In the genomic region with DNA sequence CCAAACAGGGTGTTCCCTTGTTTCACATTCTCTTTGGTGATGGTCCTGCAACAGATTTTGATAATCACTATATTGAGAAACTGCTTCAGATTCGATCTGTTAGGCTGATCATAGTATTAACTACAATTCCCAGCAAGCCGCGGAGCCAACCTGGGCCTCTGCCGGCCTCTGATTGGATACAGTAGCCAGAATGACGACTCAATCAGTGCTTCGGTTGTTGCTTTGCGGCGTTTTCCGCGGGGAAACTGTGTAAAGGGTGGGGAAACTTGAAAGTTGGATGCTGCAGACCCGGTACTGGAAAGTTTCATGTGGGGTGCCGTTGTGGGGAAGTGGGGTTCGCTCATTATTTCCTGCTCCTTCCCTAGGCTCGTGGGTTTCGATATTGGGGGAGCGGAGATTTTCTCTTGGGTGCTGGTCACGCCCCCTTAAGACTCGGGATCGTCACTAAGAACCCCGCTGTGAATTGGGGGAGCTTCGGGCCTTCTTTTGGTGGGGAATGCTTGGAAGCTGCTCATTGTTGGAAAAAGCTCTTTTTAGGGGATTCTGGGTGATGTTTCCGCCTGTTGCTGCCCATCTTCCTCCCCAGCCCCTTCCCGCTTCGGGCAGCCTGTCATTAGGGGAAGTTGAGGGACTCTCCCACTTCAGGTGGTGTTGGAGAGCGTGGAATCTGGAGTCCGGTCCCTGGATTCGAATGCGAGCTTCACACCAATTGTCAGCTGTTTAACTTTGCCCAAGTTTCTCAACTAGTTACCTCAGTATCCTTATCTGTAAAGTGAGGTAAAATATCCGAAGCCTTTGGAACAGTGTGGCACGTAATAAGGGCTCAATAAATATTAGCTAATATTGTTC, we compare ENCODE assay signal across 1 cellular context.
TF ChIP-seq lines count a peak whose summit lies in the region.

Gene RAD51B (plus strand): TSS at position 217 of the 849 bp plus-strand sequence.

TF ChIP-seq in K562, 482 proteins besides CTCF, POLR2A, EP300 and RAD21 (continued from another document):
- TF ChIP-seq CHD7 (IDR thresholded peaks at IDR 0.05; ENCODE audit: low read depth, low read length) (no peak), FOXK1 (CRISPR knock-in tag; IDR thresholded peaks at IDR 0.05; ENCODE audit: borderline replicate concordance) (no peak), RB1 (IDR thresholded peaks at IDR 0.05; ENCODE audit: low read depth) (peak; percentile 25; the same call in 1 of the 2 replicates), ZNF324 (CRISPR knock-in tag; IDR thresholded peaks at IDR 0.05) (no peak), RBBP5 (IDR thresholded peaks at IDR 0.05; ENCODE audit: borderline replicate concordance, insufficient read depth, low read length, poor library complexity, severe bottlenecking) (peak; percentile 72), GMEB1 (CRISPR knock-in tag; IDR thresholded peaks at IDR 0.05) (no peak), SRF (CRISPR knock-in tag; IDR thresholded peaks at IDR 0.05) (no peak), DACH1 (IDR thresholded peaks at IDR 0.05; ENCODE audit: partially characterized antibody) (no peak), HNRNPH1 (optimal IDR thresholded peaks at IDR 0.05; ENCODE audit: low read depth, low read length) (no peak), KAT2B (IDR thresholded peaks at IDR 0.05; ENCODE audit: low read depth, low read length) (no peak), CXXC5 (CRISPR knock-in tag; IDR thresholded peaks at IDR 0.05) (peak; percentile 73), ELF2 (CRISPR knock-in tag; IDR thresholded peaks at IDR 0.05) (no peak), ZNF583 (CRISPR knock-in tag; IDR thresholded peaks at IDR 0.05) (no peak), RFX7 (CRISPR knock-in tag; IDR thresholded peaks at IDR 0.05) (no peak), TCF15 (CRISPR knock-in tag; IDR thresholded peaks at IDR 0.05) (no peak), ZNF79 (CRISPR knock-in tag; IDR thresholded peaks at IDR 0.05; ENCODE audit: low read depth) (no peak), GABPB1 (CRISPR knock-in tag; IDR thresholded peaks at IDR 0.05) (0 out of 2 replicates have a peak, but pooled peaks have one; percentile 31), TRIM24 (IDR thresholded peaks at IDR 0.05) (no peak), ETS2 (tag; IDR thresholded peaks at IDR 0.05; ENCODE audit: borderline replicate concordance, poor library complexity, severe bottlenecking) (no peak), ZNF75A (CRISPR knock-in tag; IDR thresholded peaks at IDR 0.05) (no peak), MLX (CRISPR knock-in tag; conservative IDR thresholded peaks at IDR 0.05) (no peak), CHD4 (IDR thresholded peaks at IDR 0.05; ENCODE audit: insufficient read depth, insufficient replicate concordance, low read depth, low read length, poor library complexity, severe bottlenecking) (no peak)
